Comparison of ENCODE assay signal across 26 cellular contexts in genomic region chr16:48580925-48581500, GRCh38.
"Had no signal": no experiment of that assay in that cellular context is flagged by ENCODE, and none has a peak within 500 bp of the region (broad histone marks: within the 10 kb centered on the region; RNA-seq: fewer than 3 reads in every experiment).

No MANE protein-coding gene starts in this region.

- H3K4me1 ChIP-seq: breast epithelium, colonic mucosa had no signal

- H3K9me3 ChIP-seq: colonic mucosa, neutrophil had no signal

- H3K27me3 ChIP-seq: breast epithelium, colonic mucosa, dorsolateral prefrontal cortex, esophagus muscularis mucosa, neutrophil, ovary, right lobe of liver, transverse colon had no signal

- H3K27ac ChIP-seq: breast epithelium, colonic mucosa, dorsolateral prefrontal cortex, esophagus muscularis mucosa, neutrophil, ovary, right lobe of liver, transverse colon had no signal

- FAIRE-seq: frontal cortex had no signal

- ATAC-seq: activated CD8-positive, alpha-beta T cell treated with anti-CD3 and anti-CD28 coated beads for 36 hours; activated naive CD8-positive, alpha-beta T cell treated with anti-CD3 and anti-CD28 coated beads, Interleukin-2, amount 50 U/mL, for 24 hours; left cardiac atrium; left ventricle myocardium superior; mucosa of descending colon; right lobe of liver had no signal

- H3K36me3 ChIP-seq: breast epithelium, colonic mucosa, esophagus muscularis mucosa, ovary, right lobe of liver, transverse colon had no signal

- DNase-seq: activated CD4-positive, alpha-beta T cell treated with anti-CD3 and anti-CD28 coated beads, Interleukin-2, amount 50 U/mL, for 1 hour; activated CD4-positive, CD25-positive, alpha-beta regulatory T cell treated with anti-CD3 and anti-CD28 coated beads, Interleukin-2, amount 50 U/mL, for 72 hours; activated CD8-positive, alpha-beta T cell treated with anti-CD3 and anti-CD28 coated beads for 36 hours; activated naive CD8-positive, alpha-beta T cell treated with anti-CD3 and anti-CD28 coated beads, Interleukin-2, amount 50 U/mL, for 24 hours; activated T-cell treated with anti-CD3 and anti-CD28 coated beads, Interleukin-2, amount 50 U/mL, for 48 hours; amygdala; cerebellar nuclear complex; colonic mucosa; dorsolateral prefrontal cortex; effector memory CD4-positive, alpha-beta T cell; glutamatergic neuron; islet precursor cell; left cardiac atrium; left ventricle myocardium superior; mucosa of descending colon; nephron progenitor cell; ovary; right lobe of liver; stimulated activated CD4-positive, alpha-beta T cell treated with anti-CD3 and anti-CD28 coated beads, Interleukin-2, amount 100 ng/mL, for 48 hours; stimulated activated naive CD4-positive, alpha-beta T cell treated with Interleukin-2 at 50 U/mL for 16 hours; T-helper 2 cell; transverse colon had no signal

- H3K4me3 ChIP-seq: breast epithelium, colonic mucosa, dorsolateral prefrontal cortex, esophagus muscularis mucosa, mucosa of descending colon, ovary, right lobe of liver, transverse colon had no signal
